Comparison of ENCODE assay signal across 21 cellular contexts in genomic region chr15:61131598-61131954, GRCh38.
DNase-seq lines count a peak whose midpoint lies in the region; ATAC-seq lines count a peak whose summit lies in the region.
"Had no signal": no experiment of that assay in that cellular context is flagged by ENCODE, and none has a peak within 500 bp of the region (broad histone marks: within the 10 kb centered on the region; RNA-seq: fewer than 3 reads in every experiment).

No MANE protein-coding gene starts in this region.

- H3K9ac ChIP-seq in adipocyte (ENCODE audit: low read length) (peak overlapping the region; percentile 18), mesenchymal stem cell (ENCODE audit: low read length) (peak overlapping the region; percentile 59), subcutaneous abdominal adipose tissue (ENCODE audit: low read length in 5 of 5) (no peak overlapping the region)
- H3K9ac ChIP-seq: BLaER1 treated with 17β-estradiol and CSF1 and Interleukin-3, amounts not matched to agents 10 nM and 100 nM had no signal

- no peak overlapping the region for H2BK12ac ChIP-seq in mesenchymal stem cell (ENCODE audit: low read length in 2 of 2)

- no peaks in the 10 kb centered on the region for H3K9me3 Mint-ChIP-seq in stimulated activated effector memory CD8-positive, alpha-beta T cell treated with anti-CD3 and anti-CD28 coated beads, Interleukin-12 subunit alpha, Interleukin-12 subunit beta, amount 100 ng/mL, for 72 hours
- H3K9me3 Mint-ChIP-seq: H9, HFFc6 had no signal

- no peaks in the 10 kb centered on the region for H3K27me3 ChIP-seq in adipocyte (replicated peaks; ENCODE audit: control insufficient read depth, insufficient read depth, low read length)
- H3K27me3 ChIP-seq in mesenchymal stem cell (ENCODE audit: control insufficient read depth in 1 of 2, insufficient read depth in 1 of 2, low read length in 2 of 2), result no peaks in the 10 kb centered on the region
- no peaks in the 10 kb centered on the region for H3K27me3 ChIP-seq in subcutaneous abdominal adipose tissue (ENCODE audit: control insufficient read depth in 5 of 5, insufficient read depth in 4 of 5, low read length in 5 of 5)
- H3K27me3 ChIP-seq: BLaER1 treated with 17β-estradiol and CSF1 and Interleukin-3, amounts not matched to agents 10 nM and 100 nM; SJSA1 had no signal

- H3K27ac ChIP-seq in mesenchymal stem cell (ENCODE audit: low read length, poor library complexity, severe bottlenecking) (no peak overlapping the region), subcutaneous abdominal adipose tissue (ENCODE audit: low read depth, low read length) (no peak overlapping the region)
- H3K27ac ChIP-seq: BLaER1 treated with 17β-estradiol and CSF1 and Interleukin-3, amounts not matched to agents 10 nM and 100 nM; SJSA1 had no signal

- H3K14ac ChIP-seq in mesenchymal stem cell (ENCODE audit: low read length in 2 of 2), result no peak overlapping the region

- no peak overlapping the region for H4K91ac ChIP-seq in mesenchymal stem cell (ENCODE audit: low read length)

- peak; percentile 8 for DNase-seq in HT1080 (ENCODE audit: low read depth)
- DNase-seq in adipocyte (ENCODE audit: low read depth), result no peak
- no peak for DNase-seq in mesenchymal stem cell
- DNase-seq in stimulated activated effector memory CD8-positive, alpha-beta T cell treated with anti-CD3 and anti-CD28 coated beads, Interleukin-12 subunit alpha, Interleukin-12 subunit beta, amount 100 ng/mL, for 72 hours (ENCODE audit: low spot score in 2 of 2), result no peak
- no peak for DNase-seq in H4 (ENCODE audit: low spot score)
- DNase-seq: CD4-positive, alpha-beta memory T cell; GDM1; H9; HFFc6; KG1; NCI-H1092; NCI-H1436; NCI-H187 treated with DMSO at 0.1 percent for 48 hours; NCI-H2227 treated with DMSO at 0.1 percent for 48 hours; NCI-H510A treated with DMSO at 0.1 percent for 48 hours; NCI-H82; OCI-M1 had no signal

- no peak overlapping the region for H2AFZ ChIP-seq in mesenchymal stem cell (ENCODE audit: low read depth, low read length)

- WGBS in mesenchymal stem cell, result 68% methylated on average over 3 of the region's 4 CpGs

- no peak overlapping the region for H2BK120ac ChIP-seq in mesenchymal stem cell (ENCODE audit: low read depth, low read length)

- no peak overlapping the region for H3K27ac Mint-ChIP-seq in stimulated activated effector memory CD8-positive, alpha-beta T cell treated with anti-CD3 and anti-CD28 coated beads, Interleukin-12 subunit alpha, Interleukin-12 subunit beta, amount 100 ng/mL, for 72 hours
- H3K27ac Mint-ChIP-seq: CD4-positive, alpha-beta memory T cell; H9; HFFc6 had no signal

- no peak overlapping the region for H3K4me3 Mint-ChIP-seq in stimulated activated effector memory CD8-positive, alpha-beta T cell treated with anti-CD3 and anti-CD28 coated beads, Interleukin-12 subunit alpha, Interleukin-12 subunit beta, amount 100 ng/mL, for 72 hours
- H3K4me3 Mint-ChIP-seq: CD4-positive, alpha-beta memory T cell; H9; HFFc6 had no signal

- H3K4me3 ChIP-seq in adipocyte (ENCODE audit: low read length) (peak overlapping the region; percentile 69), mesenchymal stem cell (ENCODE audit: insufficient read depth in 1 of 2, low read depth in 1 of 2, low read length in 2 of 2) (peak overlapping the region in 1 of 2 experiments; percentile 58), subcutaneous abdominal adipose tissue (ENCODE audit: low read depth in 1 of 5, low read length in 5 of 5) (peak overlapping the region in 3 of 5 donors; percentile 3 to 18 (median 11))
- H3K4me3 ChIP-seq: BLaER1 treated with 17β-estradiol and CSF1 and Interleukin-3, amounts not matched to agents 10 nM and 100 nM; SJSA1 had no signal

- H3K4me2 ChIP-seq in mesenchymal stem cell (ENCODE audit: low read length, poor library complexity, severe bottlenecking), result no peak overlapping the region
- H3K4me2 ChIP-seq: BLaER1 treated with 17β-estradiol and CSF1 and Interleukin-3, amounts not matched to agents 10 nM and 100 nM had no signal

- H3K18ac ChIP-seq in mesenchymal stem cell (ENCODE audit: low read depth in 1 of 2, low read length in 2 of 2), result no peak overlapping the region

- no peak overlapping the region for H4K8ac ChIP-seq in mesenchymal stem cell (ENCODE audit: low read length)

- H2BK15ac ChIP-seq in mesenchymal stem cell (ENCODE audit: low read depth, poor library complexity, severe bottlenecking), result no peak overlapping the region

- H3K79me1 ChIP-seq in mesenchymal stem cell (replicated peaks; ENCODE audit: low read length, poor library complexity, severe bottlenecking), result no peaks in the 10 kb centered on the region

- H3K36me3 ChIP-seq in adipocyte (ENCODE audit: control insufficient read depth, insufficient read depth, low read length, severe bottlenecking) (no peaks in the 10 kb centered on the region), mesenchymal stem cell (ENCODE audit: control insufficient read depth in 1 of 2, insufficient read depth in 2 of 2, low read depth in 1 of 2, low read length in 2 of 2) (no peaks in the 10 kb centered on the region), subcutaneous abdominal adipose tissue (ENCODE audit: control insufficient read depth in 5 of 5, insufficient read depth in 5 of 5, low read length in 5 of 5) (no peaks in the 10 kb centered on the region)
- H3K36me3 ChIP-seq: BLaER1 treated with 17β-estradiol and CSF1 and Interleukin-3, amounts not matched to agents 10 nM and 100 nM; SJSA1 had no signal

- H2AK5ac ChIP-seq in mesenchymal stem cell (ENCODE audit: low read length, severe bottlenecking), result no peak overlapping the region

- H3K4me1 Mint-ChIP-seq in stimulated activated effector memory CD8-positive, alpha-beta T cell treated with anti-CD3 and anti-CD28 coated beads, Interleukin-12 subunit alpha, Interleukin-12 subunit beta, amount 100 ng/mL, for 72 hours, result no peaks in the 10 kb centered on the region
- H3K4me1 Mint-ChIP-seq: CD4-positive, alpha-beta memory T cell; H9 had no signal

- H3K23ac ChIP-seq in mesenchymal stem cell (ENCODE audit: low read length in 2 of 2), result no peak overlapping the region

- H3K9me3 ChIP-seq in adipocyte (ENCODE audit: control insufficient read depth, low read length), result no peaks in the 10 kb centered on the region
- H3K9me3 ChIP-seq in mesenchymal stem cell (ENCODE audit: control insufficient read depth, low read length), result no peaks in the 10 kb centered on the region
- H3K9me3 ChIP-seq in subcutaneous abdominal adipose tissue (ENCODE audit: control insufficient read depth in 5 of 5, low read length in 5 of 5), result no peaks in the 10 kb centered on the region
- H3K9me3 ChIP-seq: BLaER1 treated with 17β-estradiol and CSF1 and Interleukin-3, amounts not matched to agents 10 nM and 100 nM; SJSA1 had no signal

- ATAC-seq in GM18867 (IDR thresholded peaks at IDR 0.05; ENCODE audit: unreplicated experiment), result no peak
- ATAC-seq in stimulated activated effector memory CD8-positive, alpha-beta T cell treated with anti-CD3 and anti-CD28 coated beads, Interleukin-12 subunit alpha, Interleukin-12 subunit beta, amount 100 ng/mL, for 72 hours, result no peak

- no peaks in the 10 kb centered on the region for H3K36me3 Mint-ChIP-seq in stimulated activated effector memory CD8-positive, alpha-beta T cell treated with anti-CD3 and anti-CD28 coated beads, Interleukin-12 subunit alpha, Interleukin-12 subunit beta, amount 100 ng/mL, for 72 hours
- H3K36me3 Mint-ChIP-seq: CD4-positive, alpha-beta memory T cell had no signal

- H3K4me1 ChIP-seq in adipocyte (ENCODE audit: control insufficient read depth, insufficient read depth, low read length) (peaks cover 25% of the 10 kb centered on the region), mesenchymal stem cell (ENCODE audit: control insufficient read depth, insufficient read depth, low read depth, low read length) (no peaks in the 10 kb centered on the region), subcutaneous abdominal adipose tissue (ENCODE audit: control insufficient read depth in 5 of 5, insufficient read depth in 5 of 5, low read length in 5 of 5) (peaks cover 0 to 13% (median 8%) of the 10 kb centered on the region in 5 donors)
- H3K4me1 ChIP-seq: SJSA1 had no signal

- no peak overlapping the region for H2BK5ac ChIP-seq in mesenchymal stem cell (ENCODE audit: low read depth, low read length, poor library complexity, severe bottlenecking)

- no peak overlapping the region for H3K4ac ChIP-seq in mesenchymal stem cell (ENCODE audit: low read depth in 1 of 2, low read length in 2 of 2)

Comparison
In these comparisons a context has a peak if more than half of its experiments do, and no peak if none do; other contexts are left out.
1. H3K9ac ChIP-seq: peak in adipocyte (single experiment) and mesenchymal stem cell (single experiment); none in subcutaneous abdominal adipose tissue (0 of 5).